ENCODE assay signal across 8 cellular contexts in the genomic region with DNA sequence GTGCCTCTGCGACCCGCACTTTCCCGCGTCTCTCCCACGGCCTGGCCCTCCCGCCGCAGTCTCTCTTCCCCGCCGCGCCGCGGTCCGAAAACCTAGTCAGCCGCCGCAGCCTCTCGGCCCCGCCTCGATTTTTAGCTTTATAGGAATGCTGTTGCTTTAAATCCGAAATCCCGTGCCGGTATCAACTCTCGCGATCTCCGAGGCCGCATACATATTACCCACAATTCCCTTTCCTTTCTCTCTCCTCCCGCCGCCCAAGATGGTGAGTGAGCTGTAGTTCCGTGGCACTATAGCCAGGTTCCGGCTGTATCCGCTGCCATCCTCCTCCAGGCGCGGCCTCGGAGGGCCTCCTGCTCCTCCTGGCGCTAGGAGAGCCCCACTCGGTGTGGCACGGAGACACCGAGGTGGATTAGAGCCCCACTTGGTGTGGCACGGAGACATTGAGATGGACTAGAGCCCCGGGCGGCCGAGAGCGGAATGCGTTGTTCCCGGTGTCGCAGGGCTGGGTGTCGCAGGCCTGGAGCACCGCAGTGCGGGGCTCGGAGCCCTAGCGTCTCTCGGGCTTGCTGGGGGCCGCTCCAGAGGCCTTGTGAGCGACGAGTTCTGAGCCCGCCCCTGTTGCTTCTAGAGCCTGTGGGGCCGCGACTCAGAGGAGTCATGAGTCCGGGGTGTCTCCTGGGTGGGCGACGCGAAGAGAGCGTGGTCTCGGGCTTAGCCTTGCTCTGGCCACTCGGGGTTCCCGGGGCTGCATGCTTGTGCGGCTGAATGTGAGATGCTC. TPM values are rescaled to one million over a fixed set of nuclear protein-coding genes. Genes with fewer than 3 reads are reported as not detected.
DNase-seq lines count a peak whose midpoint lies in the region; ATAC-seq and TF ChIP-seq lines count a peak whose summit lies in the region.

A gene (minus strand): TSS at position 147 of the 778 bp plus-strand sequence. CDS start 1,469 bp downstream, outside the sequence.
A gene (plus strand): TSS at position 234 of the 778 bp plus-strand sequence. CDS start 26 bp downstream, at position 260.

- H3K27ac ChIP-seq in epithelial cell of prostate: peak within 1 kb of the TSS; percentile 93

- TF ChIP-seq EP300 in Ishikawa (IDR thresholded peaks at IDR 0.05; ENCODE audit: borderline replicate concordance): peak; percentile 33; the same call in 1 of the 2 replicates

- in situ Hi-C loops in Caki2 (cut with HindIII; ENCODE audit: low pct_unique_long_range_greater_than_20kb, low sequenced_read_pairs): no loop called here

- peak; percentile 59 for ATAC-seq in GM21515 (IDR thresholded peaks at IDR 0.05; ENCODE audit: unreplicated experiment)

- TF ChIP-seq RAD21 in Ishikawa (IDR thresholded peaks at IDR 0.05; ENCODE audit: low read depth): no peak

- DNase-seq in Caki2 (ENCODE audit: low read depth): peak; percentile 92
- DNase-seq in OCI-M2 (lab: John Stamatoyannopoulos, UW; ENCODE audit: unreplicated experiment): peak; percentile 77
- peak; percentile 93 for DNase-seq in activated T-cell treated with anti-CD3 and anti-CD28 coated beads for 4 hours
- DNase-seq in epithelial cell of prostate (ENCODE audit: low read depth, low spot score): peak; percentile 83
- DNase-seq in mucosa of gallbladder (ENCODE audit: low spot score): peak; percentile 98
- peak; percentile 84 for DNase-seq in stimulated activated CD8-positive, alpha-beta memory T cell treated with anti-CD3 and anti-CD28 coated beads, Interleukin-4, amount 100 ng/mL, for 24 hours (ENCODE audit: low read depth)

TF ChIP-seq in Ishikawa, 13 proteins besides CTCF, POLR2A, EP300 and RAD21:
- no peak for TF ChIP-seq FOXM1 (IDR thresholded peaks at IDR 0.05; ENCODE audit: borderline replicate concordance, low read depth)
- 0 out of 2 replicates have a peak, but pooled peaks have one; percentile 22 for TF ChIP-seq TEAD4 (IDR thresholded peaks at IDR 0.05)
- TF ChIP-seq, protein P1, sequence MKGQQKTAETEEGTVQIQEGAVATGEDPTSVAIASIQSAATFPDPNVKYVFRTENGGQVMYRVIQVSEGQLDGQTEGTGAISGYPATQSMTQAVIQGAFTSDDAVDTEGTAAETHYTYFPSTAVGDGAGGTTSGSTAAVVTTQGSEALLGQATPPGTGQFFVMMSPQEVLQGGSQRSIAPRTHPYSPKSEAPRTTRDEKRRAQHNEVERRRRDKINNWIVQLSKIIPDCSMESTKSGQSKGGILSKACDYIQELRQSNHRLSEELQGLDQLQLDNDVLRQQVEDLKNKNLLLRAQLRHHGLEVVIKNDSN (IDR thresholded peaks at IDR 0.05): no peak
- TF ChIP-seq CREB1 (IDR thresholded peaks at IDR 0.05; ENCODE audit: low read depth): no peak
- no peak for TF ChIP-seq CEBPB (IDR thresholded peaks at IDR 0.05)
- peak; percentile 100 for TF ChIP-seq TAF1 (IDR thresholded peaks at IDR 0.05; ENCODE audit: low read depth)
- TF ChIP-seq YY1 (IDR thresholded peaks at IDR 0.05; ENCODE audit: low read depth): peak; percentile 93
- TF ChIP-seq, protein P2, sequence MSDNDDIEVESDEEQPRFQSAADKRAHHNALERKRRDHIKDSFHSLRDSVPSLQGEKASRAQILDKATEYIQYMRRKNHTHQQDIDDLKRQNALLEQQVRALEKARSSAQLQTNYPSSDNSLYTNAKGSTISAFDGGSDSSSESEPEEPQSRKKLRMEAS (IDR thresholded peaks at IDR 0.05): peak; percentile 92
- TF ChIP-seq EGR1 (IDR thresholded peaks at IDR 0.05): no peak
- TF ChIP-seq TCF12 (IDR thresholded peaks at IDR 0.05; ENCODE audit: low read depth): peak; percentile 72
- TF ChIP-seq, protein P3, sequence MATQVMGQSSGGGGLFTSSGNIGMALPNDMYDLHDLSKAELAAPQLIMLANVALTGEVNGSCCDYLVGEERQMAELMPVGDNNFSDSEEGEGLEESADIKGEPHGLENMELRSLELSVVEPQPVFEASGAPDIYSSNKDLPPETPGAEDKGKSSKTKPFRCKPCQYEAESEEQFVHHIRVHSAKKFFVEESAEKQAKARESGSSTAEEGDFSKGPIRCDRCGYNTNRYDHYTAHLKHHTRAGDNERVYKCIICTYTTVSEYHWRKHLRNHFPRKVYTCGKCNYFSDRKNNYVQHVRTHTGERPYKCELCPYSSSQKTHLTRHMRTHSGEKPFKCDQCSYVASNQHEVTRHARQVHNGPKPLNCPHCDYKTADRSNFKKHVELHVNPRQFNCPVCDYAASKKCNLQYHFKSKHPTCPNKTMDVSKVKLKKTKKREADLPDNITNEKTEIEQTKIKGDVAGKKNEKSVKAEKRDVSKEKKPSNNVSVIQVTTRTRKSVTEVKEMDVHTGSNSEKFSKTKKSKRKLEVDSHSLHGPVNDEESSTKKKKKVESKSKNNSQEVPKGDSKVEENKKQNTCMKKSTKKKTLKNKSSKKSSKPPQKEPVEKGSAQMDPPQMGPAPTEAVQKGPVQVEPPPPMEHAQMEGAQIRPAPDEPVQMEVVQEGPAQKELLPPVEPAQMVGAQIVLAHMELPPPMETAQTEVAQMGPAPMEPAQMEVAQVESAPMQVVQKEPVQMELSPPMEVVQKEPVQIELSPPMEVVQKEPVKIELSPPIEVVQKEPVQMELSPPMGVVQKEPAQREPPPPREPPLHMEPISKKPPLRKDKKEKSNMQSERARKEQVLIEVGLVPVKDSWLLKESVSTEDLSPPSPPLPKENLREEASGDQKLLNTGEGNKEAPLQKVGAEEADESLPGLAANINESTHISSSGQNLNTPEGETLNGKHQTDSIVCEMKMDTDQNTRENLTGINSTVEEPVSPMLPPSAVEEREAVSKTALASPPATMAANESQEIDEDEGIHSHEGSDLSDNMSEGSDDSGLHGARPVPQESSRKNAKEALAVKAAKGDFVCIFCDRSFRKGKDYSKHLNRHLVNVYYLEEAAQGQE (IDR thresholded peaks at IDR 0.05; ENCODE audit: low read depth): peak; percentile 28; the same call in 1 of the 2 replicates
- peak; percentile 8; the same call in 1 of the 2 replicates for TF ChIP-seq NFIC (IDR thresholded peaks at IDR 0.05)
- TF ChIP-seq ZBTB7A (IDR thresholded peaks at IDR 0.05; ENCODE audit: low read depth): no peak

RNA-seq across cellular contexts. Expression of the first gene that starts in this region (rescaled TPM):
- 25.3 and 62.5 TPM in 2 replicates for total RNA-seq in Caki2 (2014; rRNA removed; shearing (Covaris generic); ENCODE audit: low replicate concordance)
- 28.7 TPM for total RNA-seq in mucosa of gallbladder

RNA-seq across cellular contexts. Expression of the second gene that starts in this region (rescaled TPM):
- 2,316 and 2,792 TPM in 2 replicates for total RNA-seq in Caki2 (2014; rRNA removed; shearing (Covaris generic); ENCODE audit: low replicate concordance)
- 1,477 TPM for total RNA-seq in mucosa of gallbladder

Comparison
In these comparisons a context has a peak if more than half of its experiments do, and no peak if none do; other contexts are left out.
1. Peak in every context shown above with its lines: DNase-seq, ATAC-seq and H3K27ac ChIP-seq.